In genomic region chrX:133516691-133517090, GRCh38 we compare ENCODE assay signal across 1 cellular context.
A peak's percentile ranks its signal among the peaks of the same experiment; 100 is the strongest.
TF ChIP-seq lines count a peak whose summit lies in the region.

No MANE protein-coding gene starts in this region.

TF ChIP-seq in IMR-90, 13 proteins besides CTCF, POLR2A, EP300 and RAD21:
- no peak for TF ChIP-seq FOS (IDR thresholded peaks at IDR 0.05; ENCODE audit: low read depth, low read length)
- peak; percentile 45; the same call in 1 of the 2 replicates for TF ChIP-seq CEBPB (IDR thresholded peaks at IDR 0.05; ENCODE audit: low read depth, low read length)
